9 cellular contexts compared by ENCODE assay signal in genomic region chr2:239370403-239370802, GRCh38. TPM values are rescaled to one million over a fixed set of nuclear protein-coding genes. Genes with fewer than 3 reads are reported as not detected.
A peak's percentile ranks its signal among the peaks of the same experiment; 100 is the strongest.
DNase-seq lines count a peak whose midpoint lies in the region; ATAC-seq and TF ChIP-seq lines count a peak whose summit lies in the region.
"Had no signal": no experiment of that assay in that cellular context is flagged by ENCODE, and none has a peak within 500 bp of the region (broad histone marks: within the 10 kb centered on the region; RNA-seq: fewer than 3 reads in every experiment).

No MANE protein-coding gene starts in this region.

- intact Hi-C loops in natural killer cell (cut with micrococcal nuclease): no loop called here
- intact Hi-C loops in activated CD4-positive, alpha-beta memory T cell treated with anti-CD3 and anti-CD28 coated beads for 36 hours (cut with micrococcal nuclease): no loop called here
- intact Hi-C loops in lower lobe of right lung (cut with DNase I): no loop called here

- peaks cover 5% of the 10 kb centered on the region for H3K36me3 ChIP-seq in lower lobe of right lung

- H3K27ac ChIP-seq in lower lobe of right lung: no peak overlapping the region

- no peak overlapping the region for H3K4me3 Mint-ChIP-seq in natural killer cell
- no peak overlapping the region for H3K4me3 Mint-ChIP-seq in natural killer cell treated with Interleukin-12 subunit alpha and Interleukin-12 subunit beta and Interleukin-15 and Interleukin-18, amount 100 ng/mL, for 72 hours
- H3K4me3 Mint-ChIP-seq in activated CD4-positive, alpha-beta memory T cell treated with anti-CD3 and anti-CD28 coated beads for 36 hours: peak overlapping the region; percentile 68

- H3K27ac Mint-ChIP-seq in natural killer cell: no peak overlapping the region
- no peak overlapping the region for H3K27ac Mint-ChIP-seq in natural killer cell treated with Interleukin-12 subunit alpha and Interleukin-12 subunit beta and Interleukin-15 and Interleukin-18, amount 100 ng/mL, for 72 hours
- H3K27ac Mint-ChIP-seq in activated CD4-positive, alpha-beta memory T cell treated with anti-CD3 and anti-CD28 coated beads for 36 hours: peak overlapping the region; percentile 92

- CTCF ChIA-PET in activated CD4-positive, alpha-beta memory T cell treated with anti-CD3 and anti-CD28 coated beads for 36 hours (lab: Charles Lee): interaction anchor here (1.3 to 3.4 kb wide), 5 partner anchors 10 to 102 kb away, joined by 3 to 24 read pairs (median 6); no protein-coding TSS in a partner anchor

- no peaks in the 10 kb centered on the region for H3K27me3 Mint-ChIP-seq in natural killer cell (ENCODE audit: low read depth in 2 of 2)
- H3K27me3 Mint-ChIP-seq in natural killer cell treated with Interleukin-12 subunit alpha and Interleukin-12 subunit beta and Interleukin-15 and Interleukin-18, amount 100 ng/mL, for 72 hours: no peaks in the 10 kb centered on the region
- H3K27me3 Mint-ChIP-seq in activated CD4-positive, alpha-beta memory T cell treated with anti-CD3 and anti-CD28 coated beads for 36 hours: no peaks in the 10 kb centered on the region

- no peaks in the 10 kb centered on the region for H3K9me3 Mint-ChIP-seq in natural killer cell
- H3K9me3 Mint-ChIP-seq in natural killer cell treated with Interleukin-12 subunit alpha and Interleukin-12 subunit beta and Interleukin-15 and Interleukin-18, amount 100 ng/mL, for 72 hours: no peaks in the 10 kb centered on the region
- no peaks in the 10 kb centered on the region for H3K9me3 Mint-ChIP-seq in activated CD4-positive, alpha-beta memory T cell treated with anti-CD3 and anti-CD28 coated beads for 36 hours

- H3K4me3 ChIP-seq in lower lobe of right lung: no peak overlapping the region
- H3K4me3 ChIP-seq: esophagus squamous epithelium had no signal

- peak; percentile 12 for DNase-seq in natural killer cell
- no peak for DNase-seq in natural killer cell treated with Interleukin-12 subunit alpha and Interleukin-12 subunit beta and Interleukin-15 and Interleukin-18, amount 100 ng/mL, for 72 hours (ENCODE audit: low spot score)
- no peak for DNase-seq in activated CD4-positive, alpha-beta memory T cell treated with anti-CD3 and anti-CD28 coated beads for 36 hours
- DNase-seq in lower lobe of right lung: peak; percentile 34
- DNase-seq in OCI-M1 (lab: John Stamatoyannopoulos, UW): no peak
- no peak for DNase-seq in effector CD4-positive, alpha-beta T cell
- DNase-seq in NCI-H82 treated with DMSO at 0.1 percent for 48 hours (lab: John Stamatoyannopoulos, UW; ENCODE audit: unreplicated experiment): no peak
- DNase-seq in COLO668 (lab: John Stamatoyannopoulos, UW; ENCODE audit: unreplicated experiment): no peak
- DNase-seq: esophagus squamous epithelium had no signal

- H3K4me1 Mint-ChIP-seq in natural killer cell: peaks cover 6 to 8% of the 10 kb centered on the region in 2 donors
- peaks cover 6 to 10% of the 10 kb centered on the region in 2 donors for H3K4me1 Mint-ChIP-seq in natural killer cell treated with Interleukin-12 subunit alpha and Interleukin-12 subunit beta and Interleukin-15 and Interleukin-18, amount 100 ng/mL, for 72 hours (ENCODE audit: low read depth in 2 of 2)
- peaks cover 7% of the 10 kb centered on the region for H3K4me1 Mint-ChIP-seq in activated CD4-positive, alpha-beta memory T cell treated with anti-CD3 and anti-CD28 coated beads for 36 hours (ENCODE audit: low read depth)

- no peaks in the 10 kb centered on the region for H3K9me3 ChIP-seq in lower lobe of right lung
- H3K9me3 ChIP-seq: esophagus squamous epithelium had no signal

- POLR2A ChIA-PET in activated CD4-positive, alpha-beta memory T cell treated with anti-CD3 and anti-CD28 coated beads for 36 hours (lab: Charles Lee): interaction anchor here (1.0 to 2.7 kb wide), 3 partner anchors 10 to 103 kb away, joined by 3 to 33 read pairs (median 5); no protein-coding TSS in a partner anchor

- TF ChIP-seq CTCF in natural killer cell (IDR thresholded peaks at IDR 0.05) (no peak), lower lobe of right lung (IDR thresholded peaks at IDR 0.05) (no peak)

- H3K27me3 ChIP-seq in lower lobe of right lung (ENCODE audit: low read depth): no peaks in the 10 kb centered on the region
- H3K27me3 ChIP-seq: esophagus squamous epithelium had no signal

- no peaks in the 10 kb centered on the region for H3K36me3 Mint-ChIP-seq in natural killer cell
- no peaks in the 10 kb centered on the region for H3K36me3 Mint-ChIP-seq in natural killer cell treated with Interleukin-12 subunit alpha and Interleukin-12 subunit beta and Interleukin-15 and Interleukin-18, amount 100 ng/mL, for 72 hours
- H3K36me3 Mint-ChIP-seq in activated CD4-positive, alpha-beta memory T cell treated with anti-CD3 and anti-CD28 coated beads for 36 hours: peaks cover 2% of the 10 kb centered on the region

- ATAC-seq in natural killer cell: peak in 1 of 3 donors; percentile 6
- ATAC-seq in natural killer cell treated with Interleukin-12 subunit alpha and Interleukin-12 subunit beta and Interleukin-15 and Interleukin-18, amount 100 ng/mL, for 72 hours: no peak
- peak in 1 of 2 donors; percentile 7 for ATAC-seq in lower lobe of right lung

- H3K4me1 ChIP-seq in lower lobe of right lung: peaks cover 4% of the 10 kb centered on the region

RNA-seq across cellular contexts. Expression of gene HDAC4, which starts 30.4 kb away (rescaled TPM):
- total RNA-seq in natural killer cell (100 to 1,000 TPM in 2 of 3 donors, 10 to 100 TPM in 1; 74.9 to 105 (median 100) TPM), lower lobe of right lung (44.9 TPM)
- 10 to 100 TPM; 22.3 to 48.6 TPM for total RNA-seq in natural killer cell treated with Interleukin-12 subunit alpha and Interleukin-12 subunit beta and Interleukin-15 and Interleukin-18, amount 100 ng/mL, for 72 hours
- total RNA-seq in activated CD4-positive, alpha-beta memory T cell treated with anti-CD3 and anti-CD28 coated beads for 36 hours: 10 to 100 TPM; 30.0 to 35.8 TPM

Comparison
In these comparisons a context has a peak if more than half of its experiments do, and no peak if none do; other contexts are left out.
1. DNase-seq: peak in natural killer cell (single experiment) and lower lobe of right lung (single experiment); none in natural killer cell treated with Interleukin-12 subunit alpha and Interleukin-12 subunit beta and Interleukin-15 and Interleukin-18, amount 100 ng/mL, for 72 hours (single experiment), activated CD4-positive, alpha-beta memory T cell treated with anti-CD3 and anti-CD28 coated beads for 36 hours (single experiment), OCI-M1 (single experiment), effector CD4-positive, alpha-beta T cell (single experiment), NCI-H82 treated with DMSO at 0.1 percent for 48 hours (single experiment) and COLO668 (single experiment).